19 cellular contexts compared by ENCODE assay signal in the genomic region with DNA sequence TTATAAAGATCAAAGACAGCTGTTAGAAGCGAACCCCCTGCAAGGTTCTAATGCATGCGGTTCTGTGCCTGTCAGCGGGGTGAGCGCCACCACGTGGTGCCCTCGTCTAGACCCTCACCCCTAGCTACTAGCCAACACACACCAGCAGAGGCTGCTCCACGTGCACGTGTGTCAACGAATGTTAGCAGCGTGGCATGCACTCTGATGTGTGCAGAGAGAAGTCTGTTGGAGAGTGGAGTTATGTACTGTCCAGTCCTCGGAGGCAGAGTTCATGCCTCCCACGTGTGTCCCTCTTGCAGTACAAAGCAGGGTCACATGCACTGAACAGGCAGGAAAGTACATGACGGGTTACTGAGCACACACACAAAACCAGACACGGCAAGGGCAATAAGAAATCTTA.
A peak's percentile ranks its signal among the peaks of the same experiment; 100 is the strongest.
DNase-seq lines count a peak whose midpoint lies in the region; TF ChIP-seq lines count a peak whose summit lies in the region.
"Had no signal": no experiment of that assay in that cellular context is flagged by ENCODE, and none has a peak within 500 bp of the region (broad histone marks: within the 10 kb centered on the region; RNA-seq: fewer than 3 reads in every experiment).

No MANE protein-coding gene starts in this region.

- no peak overlapping the region for H3K56ac ChIP-seq in mesendoderm (ENCODE audit: low read length)

- no peak overlapping the region for H3K9ac ChIP-seq in mesendoderm (ENCODE audit: low read length)
- H3K9ac ChIP-seq in smooth muscle cell (ENCODE audit: low read depth): no peak overlapping the region
- H3K9ac ChIP-seq: BLaER1 had no signal

- H3K9me3 ChIP-seq in PC-9 (ENCODE audit: insufficient read depth, low read depth): no peaks in the 10 kb centered on the region
- H3K9me3 ChIP-seq in smooth muscle cell (replicated peaks; ENCODE audit: low read depth): no peaks in the 10 kb centered on the region
- H3K9me3 ChIP-seq: BLaER1, MG63 had no signal

- in situ Hi-C loops in astrocyte of the cerebellum (cut with HindIII; ENCODE audit: low sequenced_read_pairs): no loop called here

- no peak overlapping the region for H2BK120ac ChIP-seq in mesendoderm (ENCODE audit: low read depth, low read length)

- no peak overlapping the region for H4K5ac ChIP-seq in mesendoderm (ENCODE audit: low read length)

- WGBS in mesendoderm (ENCODE audit: extremely low coverage, insufficient coverage, low lambda C conversion rate): no CpG with 5 or more reads among the region's 14 CpGs
- 65% methylated on average over 14 of the region's 14 CpGs for whole genome bisulfite sequencing in smooth muscle cell (ENCODE audit: low lambda C conversion rate)

- no peaks in the 10 kb centered on the region for H3K27me3 ChIP-seq in mesendoderm (ENCODE audit: insufficient read depth, low read length, poor library complexity)
- no peaks in the 10 kb centered on the region for H3K27me3 ChIP-seq in PC-9 (ENCODE audit: insufficient read depth, low read depth)
- H3K27me3 ChIP-seq in smooth muscle cell (ENCODE audit: low read depth): no peaks in the 10 kb centered on the region
- H3K27me3 ChIP-seq: BLaER1, MG63 had no signal

- intact Hi-C loops in PC-9 (cut with micrococcal nuclease; ENCODE audit: unreplicated experiment): no loop called here

- peak; percentile 11 for TF ChIP-seq CTCF in astrocyte of the cerebellum (IDR thresholded peaks at IDR 0.05; ENCODE audit: low read depth, low read length, missing control alignments)
- no peak for TF ChIP-seq CTCF in PC-9 (conservative IDR thresholded peaks at IDR 0.05)
- no peak for TF ChIP-seq CTCF in smooth muscle cell (IDR thresholded peaks at IDR 0.05; ENCODE audit: borderline replicate concordance, insufficient read depth, poor library complexity, severe bottlenecking)

- H3K4me3 ChIP-seq in astrocyte of the cerebellum (ENCODE audit: low read depth, low read length) (no peak overlapping the region), mesendoderm (ENCODE audit: low read length) (no peak overlapping the region), PC-9 (no peak overlapping the region), smooth muscle cell (no peak overlapping the region)
- H3K4me3 ChIP-seq: BLaER1, MG63 had no signal

- BruUV-seq in PC-9 (replicated peaks; lab: Mats Ljungman, UMichigan): no TSS peak

- H3K36me3 ChIP-seq in mesendoderm (ENCODE audit: control insufficient read depth, insufficient read depth, low read length) (no peaks in the 10 kb centered on the region), PC-9 (ENCODE audit: low read depth) (0 out of 2 replicates have a peak, but pooled peaks cover 22% of the 10 kb centered on the region), smooth muscle cell (ENCODE audit: low read depth) (no peaks in the 10 kb centered on the region)
- H3K36me3 ChIP-seq: BLaER1, MG63 had no signal

- H3K23ac ChIP-seq in mesendoderm (ENCODE audit: low read length): no peak overlapping the region

- H3K79me2 ChIP-seq in mesendoderm (ENCODE audit: control insufficient read depth, insufficient read depth, low read length) (no peaks in the 10 kb centered on the region), PC-9 (ENCODE audit: low read depth) (no peaks in the 10 kb centered on the region), smooth muscle cell (ENCODE audit: low read depth) (no peaks in the 10 kb centered on the region)

- H3K4me2 ChIP-seq in mesendoderm (ENCODE audit: low read length) (no peak overlapping the region), PC-9 (no peak overlapping the region), smooth muscle cell (no peak overlapping the region)

- H2AFZ ChIP-seq in PC-9: no peak overlapping the region
- H2AFZ ChIP-seq in smooth muscle cell (ENCODE audit: low read depth): no peak overlapping the region

- H3K79me1 ChIP-seq in mesendoderm (ENCODE audit: low read length): no peaks in the 10 kb centered on the region

- no peak overlapping the region for H4K8ac ChIP-seq in mesendoderm (ENCODE audit: low read depth, low read length)

- no peak overlapping the region for H3K27ac ChIP-seq in mesendoderm (ENCODE audit: low read depth, low read length)
- no peak overlapping the region for H3K27ac ChIP-seq in PC-9
- no peak overlapping the region for H3K27ac ChIP-seq in smooth muscle cell (ENCODE audit: low read depth)
- H3K27ac ChIP-seq: BLaER1, RWPE1 had no signal

- DNase-seq in ELF-1 (ENCODE audit: low read depth, low spot score) (peak; percentile 55), astrocyte of the cerebellum (ENCODE audit: low read depth) (no peak), iPS-NIHi11 (ENCODE audit: low spot score) (peak; percentile 54), mesendoderm (peak; percentile 69), PC-9 (no peak), DMS 273 treated with DMSO at 0.1 percent for 48 hours (lab: John Stamatoyannopoulos, UW) (no peak), smooth muscle cell (lab: John Stamatoyannopoulos, UW; ENCODE audit: unreplicated experiment) (no peak), Ammon's horn (ENCODE audit: low spot score) (no peak)
- DNase-seq: CD8-positive, alpha-beta T cell; DMS79; GOT3; HFFc6; Karpas-422; MG63; NCI-H1092 treated with DMSO at 0.1 percent for 48 hours; NCI-H1694 treated with DMSO at 0.1 percent for 48 hours; NCI-H446 had no signal

- H2BK5ac ChIP-seq in mesendoderm (ENCODE audit: low read length): no peak overlapping the region

- no peaks in the 10 kb centered on the region for H3K9me2 ChIP-seq in PC-9 (ENCODE audit: insufficient read depth)

- H4K20me1 ChIP-seq in PC-9 (ENCODE audit: insufficient read depth): no peaks in the 10 kb centered on the region
- no peaks in the 10 kb centered on the region for H4K20me1 ChIP-seq in smooth muscle cell (ENCODE audit: low read depth)
- H4K20me1 ChIP-seq: BLaER1 had no signal

- H2BK15ac ChIP-seq in mesendoderm (replicated peaks; ENCODE audit: low read depth): no peak overlapping the region

- H3K4ac ChIP-seq in mesendoderm (ENCODE audit: low read depth, low read length): no peak overlapping the region

- H3K18ac ChIP-seq in mesendoderm (ENCODE audit: low read length): no peak overlapping the region

- H3F3A ChIP-seq in PC-9 (ENCODE audit: insufficient read depth, low read depth) (no peaks in the 10 kb centered on the region), smooth muscle cell (ENCODE audit: low read depth) (no peaks in the 10 kb centered on the region)

- H2AK5ac ChIP-seq in mesendoderm (ENCODE audit: low read length): no peak overlapping the region

- POLR2A ChIA-PET in PC-9 (lab: Charles Lee; ENCODE audit: unreplicated experiment): no interaction called here

- H3K4me1 ChIP-seq in mesendoderm (ENCODE audit: control insufficient read depth, low read depth, low read length) (peaks cover 2% of the 10 kb centered on the region), PC-9 (replicated peaks; ENCODE audit: insufficient read depth) (no peaks in the 10 kb centered on the region), smooth muscle cell (ENCODE audit: low read depth) (peaks cover 14% of the 10 kb centered on the region)

- CTCF ChIA-PET in PC-9 (lab: Charles Lee): no interaction called here

Comparison
In these comparisons a context has a peak if more than half of its experiments do, and no peak if none do; other contexts are left out.
1. DNase-seq: peak in ELF-1 (single experiment), iPS-NIHi11 (single experiment) and mesendoderm (single experiment); none in astrocyte of the cerebellum (single experiment), PC-9 (0 of 2), DMS 273 treated with DMSO at 0.1 percent for 48 hours (single experiment), smooth muscle cell (single experiment) and Ammon's horn (single experiment).